In genomic region chr1:172669011-172669410, GRCh38 we compare ENCODE assay signal across 28 cellular contexts. TPM values are rescaled to one million over a fixed set of nuclear protein-coding genes. Genes with fewer than 3 reads are reported as not detected.
"Had no signal": no experiment of that assay in that cellular context is flagged by ENCODE, and none has a peak within 500 bp of the region (broad histone marks: within the 10 kb centered on the region; RNA-seq: fewer than 3 reads in every experiment).

No MANE protein-coding gene starts in this region.

- ATAC-seq: left lung, WTC11 had no signal

- H3K4me1 ChIP-seq: esophagus muscularis mucosa, left lung, neural progenitor cell, thyroid gland had no signal

- H3K9me3 Mint-ChIP-seq: neural progenitor cell had no signal

- H3K27ac Mint-ChIP-seq: neural progenitor cell; T-helper 1 cell treated with Interleukin-12 subunit alpha and Interleukin-12 subunit beta and Interleukin-4 antibody, amounts not matched to agents 30 μg/mL and 1 μg/mL, for 36 hours; WTC11 had no signal

- H3K79me2 ChIP-seq: hepatocyte had no signal

- H3K4me2 ChIP-seq: hepatocyte, neural progenitor cell had no signal

- H3K27ac ChIP-seq: coronary artery, esophagus muscularis mucosa, hepatocyte, left lung, neural progenitor cell, thyroid gland had no signal

- FAIRE-seq: bronchial epithelial cell, frontal cortex had no signal

- H3K27me3 Mint-ChIP-seq: naive B cell had no signal

- DNase-seq: activated CD8-positive, alpha-beta memory T cell treated with anti-CD3 and anti-CD28 coated beads for 24 hours; activated effector memory CD4-positive, alpha-beta T cell treated with anti-CD3 and anti-CD28 coated beads, Interleukin-2, amount 50 U/mL, for 16 hours; activated naive CD4-positive, alpha-beta T cell treated with anti-CD3 and anti-CD28 coated beads, Interleukin-2, amount 50 U/mL, for 16 hours; amniotic stem cell; cerebellar nuclear complex; glutamatergic neuron; kidney glomerular epithelial cell; left lung; naive B cell; posterior cingulate gyrus; stimulated activated CD4-positive, alpha-beta T cell treated with anti-CD3 and anti-CD28 coated beads, Interleukin-2, amount 100 ng/mL, for 48 hours; stimulated activated CD8-positive, alpha-beta memory T cell treated with anti-CD3 and anti-CD28 coated beads, Interleukin-4, amount 100 ng/mL, for 48 hours; stimulated activated naive CD4-positive, alpha-beta T cell; substantia nigra; T1000; thyroid gland had no signal

- H3K9me3 ChIP-seq: esophagus muscularis mucosa, left lung, thyroid gland had no signal

- H3K27me3 ChIP-seq: esophagus muscularis mucosa, hepatocyte, left lung, neural progenitor cell, thyroid gland had no signal

- H3K36me3 ChIP-seq: esophagus muscularis mucosa, left lung, neural progenitor cell, thyroid gland had no signal

- H3K9ac ChIP-seq: neural progenitor cell had no signal

- H3K4me3 Mint-ChIP-seq: naive B cell; neural progenitor cell; T-helper 1 cell treated with Interleukin-12 subunit alpha and Interleukin-12 subunit beta and Interleukin-4 antibody, amounts not matched to agents 30 μg/mL and 1 μg/mL, for 36 hours; WTC11 had no signal

- H3K4me1 Mint-ChIP-seq: naive B cell, neural progenitor cell, WTC11 had no signal

- H2AFZ ChIP-seq: hepatocyte, neural progenitor cell had no signal

- H3K36me3 Mint-ChIP-seq: naive B cell, neural progenitor cell, WTC11 had no signal

- H3K4me3 ChIP-seq: coronary artery, esophagus muscularis mucosa, hepatocyte, left lung, lung, neural progenitor cell, thyroid gland had no signal

RNA-seq across cellular contexts. Expression of gene FASLG, which starts 10.1 kb away (rescaled TPM):
- total RNA-seq: bronchial epithelial cell, frontal cortex, hepatocyte, mesenteric fat pad, renal cortical epithelial cell, SK-MEL-5, WTC11 had no signal
- polyA plus RNA-seq: hepatocyte had no signal
